Comparison of ENCODE assay signal across 24 cellular contexts in genomic region chr1:8478566-8478965, GRCh38.
DNase-seq lines count a peak whose midpoint lies in the region; ATAC-seq, FAIRE-seq and TF ChIP-seq lines count a peak whose summit lies in the region.
"Had no signal": no experiment of that assay in that cellular context is flagged by ENCODE, and none has a peak within 500 bp of the region (broad histone marks: within the 10 kb centered on the region; RNA-seq: fewer than 3 reads in every experiment).

No MANE protein-coding gene starts in this region.

- no peaks in the 10 kb centered on the region for H3K79me2 ChIP-seq in K562 (ENCODE audit: control insufficient read depth, insufficient read depth, low read length)

- no peaks in the 10 kb centered on the region for H3K36me3 ChIP-seq in right atrium auricular region
- H3K36me3 ChIP-seq in K562 (ENCODE audit: control insufficient read depth, insufficient read depth, low read length), result no peaks in the 10 kb centered on the region
- peaks cover 28% of the 10 kb centered on the region for H3K36me3 ChIP-seq in mesodermal cell (ENCODE audit: control insufficient read depth, insufficient read depth, low read length)
- H3K36me3 ChIP-seq in transverse colon, result no peaks in the 10 kb centered on the region
- no peaks in the 10 kb centered on the region for H3K36me3 ChIP-seq in psoas muscle (ENCODE audit: insufficient read depth in 1 of 2, low read depth in 1 of 2)
- H3K36me3 ChIP-seq: stomach had no signal

- CTCF ChIA-PET in K562 (lab: Yijun Ruan, JAX; ENCODE audit: low intra/inter-chr PET ratio), result no interaction called here

- peak overlapping the region in 1 of 2 donors; percentile 55 for H3K27ac ChIP-seq in right atrium auricular region
- H3K27ac ChIP-seq in K562 (ENCODE audit: extremely low read depth, low read depth, low read length), result no peak overlapping the region
- peak overlapping the region; percentile 23 for H3K27ac ChIP-seq in mesodermal cell (ENCODE audit: low read depth, low read length, severe bottlenecking)
- peak overlapping the region in 3 of 4 donors; percentile 28 to 45 (median 28) for H3K27ac ChIP-seq in transverse colon
- H3K27ac ChIP-seq in psoas muscle, result no peak overlapping the region
- H3K27ac ChIP-seq: SK-N-MC had no signal

- no peak overlapping the region for H3K4me3 ChIP-seq in right atrium auricular region
- H3K4me3 ChIP-seq in K562, result no peak overlapping the region
- H3K4me3 ChIP-seq in mesodermal cell (ENCODE audit: extremely low read depth, insufficient read depth, low read length, poor library complexity, severe bottlenecking), result no peak overlapping the region
- H3K4me3 ChIP-seq in transverse colon, result no peak overlapping the region
- H3K4me3 ChIP-seq in psoas muscle, result no peak overlapping the region
- H3K4me3 ChIP-seq: heart left ventricle, SK-N-MC, stomach had no signal

- H3K27me3 ChIP-seq in right atrium auricular region (no peaks in the 10 kb centered on the region), K562 (ENCODE audit: control insufficient read depth in 2 of 2, insufficient read depth in 2 of 2, low read length in 2 of 2) (no peaks in the 10 kb centered on the region), transverse colon (no peaks in the 10 kb centered on the region), psoas muscle (ENCODE audit: insufficient read depth in 3 of 3, low read length in 2 of 3) (no peaks in the 10 kb centered on the region)
- H3K27me3 ChIP-seq: heart left ventricle, stomach had no signal

- H3K4me2 ChIP-seq in K562 (ENCODE audit: insufficient read depth, low read length), result no peak overlapping the region

- ATAC-seq in Right ventricle myocardium superior (ENCODE audit: poor library complexity) (peak; percentile 13), K562 (peak; percentile 69), psoas muscle (no peak)
- ATAC-seq: CD8-positive, alpha-beta T cell; heart left ventricle had no signal

- BruUV-seq in K562 (replicated peaks; lab: Mats Ljungman, UMichigan), result no TSS peak

- POLR2A ChIA-PET in K562 (lab: Yijun Ruan, JAX), result interaction anchor here (1.1 to 1.3 kb wide), 3 partner anchors 9 to 10 kb away, joined by 3 read pairs; no protein-coding TSS in a partner anchor

- no peak for TF ChIP-seq POLR2A in K562 (conservative IDR thresholded peaks at IDR 0.05)
- TF ChIP-seq POLR2A in transverse colon (IDR thresholded peaks at IDR 0.05), result no peak

- in situ Hi-C loops in K562 (cut with MboI) (no loop called here), transverse colon (cut with MboI; ENCODE audit: low pct_ligation_motif_present in 1 of 4, low pct_unique_long_range_greater_than_20kb in 1 of 4, low sequenced_read_pairs in 3 of 4) (no loop called here)

- TF ChIP-seq RAD21 in K562 (CRISPR knock-in tag; conservative IDR thresholded peaks at IDR 0.05 in 1 of 2, IDR thresholded peaks at IDR 0.05 in 1 of 2), result no peak

- H3K9me3 ChIP-seq in right atrium auricular region, result no peaks in the 10 kb centered on the region
- no peaks in the 10 kb centered on the region for H3K9me3 ChIP-seq in K562 (replicated peaks; ENCODE audit: control insufficient read depth, insufficient read depth, low read depth, low read length)
- no peaks in the 10 kb centered on the region for H3K9me3 ChIP-seq in mesodermal cell (ENCODE audit: control insufficient read depth, low read length)
- H3K9me3 ChIP-seq in transverse colon, result no peaks in the 10 kb centered on the region
- H3K9me3 ChIP-seq in psoas muscle, result no peaks in the 10 kb centered on the region
- H3K9me3 ChIP-seq: heart left ventricle, stomach had no signal

- H3K9me1 ChIP-seq in K562 (ENCODE audit: control insufficient read depth, insufficient read depth, low read length), result no peaks in the 10 kb centered on the region

- intact Hi-C loops in Right ventricle myocardium superior (cut with DNase I), result no loop called here
- intact Hi-C loops in K562 (cut with micrococcal nuclease), result no loop called here
- intact Hi-C loops in transverse colon (cut with DNase I; ENCODE audit: low total_unique reads), result no loop called here
- intact Hi-C loops in psoas muscle (cut with DNase I), result loop anchor here in 1 of 2 donors (5.0 kb wide), 1 partner anchor 49 kb away; no protein-coding TSS in a partner anchor

- DNase-seq in Right ventricle myocardium superior, result no peak
- DNase-seq in right atrium auricular region (ENCODE audit: low spot score), result no peak
- no peak for DNase-seq in K562 (ENCODE audit: extremely low read depth in 1 of 4, low spot score in 3 of 4)
- no peak for DNase-seq in transverse colon
- no peak for DNase-seq in psoas muscle
- DNase-seq in stimulated activated CD4-positive, alpha-beta T cell treated with anti-CD3 and anti-CD28 coated beads, Interleukin-4, amount 100 ng/mL, for 4 hours, result no peak
- no peak for DNase-seq in SHP77 (lab: John Stamatoyannopoulos, UW)
- DNase-seq: 8988T; activated B cell treated with CpG ODN at 0.5 μM for 24 hours; activated CD4-positive, alpha-beta T cell treated with anti-CD3 and anti-CD28 coated beads, Interleukin-2, amount 50 U/mL, for 48 hours; activated effector memory CD4-positive, alpha-beta T cell treated with anti-CD3 and anti-CD28 coated beads, Interleukin-2, amount 50 U/mL, for 16 hours; CD8-positive, alpha-beta T cell; DMS 273 treated with DMSO at 0.1 percent for 48 hours; heart left ventricle; left cardiac atrium; NCI-H1092; NCI-H2029; NCI-H69; stimulated activated CD4-positive, alpha-beta T cell treated with anti-CD3 and anti-CD28 coated beads, Interleukin-12 subunit alpha, Interleukin-12 subunit beta, amount 100 ng/mL, for 4 hours; stimulated activated CD4-positive, alpha-beta T cell treated with anti-CD3 and anti-CD28 coated beads, Interleukin-4, amount 100 ng/mL, for 24 hours; stomach; trophoblast cell had no signal

- TF ChIP-seq EP300 in K562 (IDR thresholded peaks at IDR 0.05; ENCODE audit: low read length) (no peak), transverse colon (IDR thresholded peaks at IDR 0.05; ENCODE audit: low read depth) (no peak)

- H4K20me1 ChIP-seq in K562 (replicated peaks; ENCODE audit: control insufficient read depth, insufficient read depth, low read length), result no peaks in the 10 kb centered on the region

- no peak for TF ChIP-seq CTCF in right atrium auricular region (IDR thresholded peaks at IDR 0.05)
- no peak for TF ChIP-seq CTCF in K562 (IDR thresholded peaks at IDR 0.05 in 2 of 3, conservative IDR thresholded peaks at IDR 0.05 in 1 of 3; ENCODE audit: insufficient read depth in 2 of 3, low read depth in 1 of 3, low read length in 3 of 3)
- TF ChIP-seq CTCF in transverse colon (IDR thresholded peaks at IDR 0.05), result no peak
- no peak for TF ChIP-seq CTCF in psoas muscle (IDR thresholded peaks at IDR 0.05)

- no peak overlapping the region for H2AFZ ChIP-seq in K562 (ENCODE audit: low read depth, low read length)

- peak overlapping the region in 1 of 2 experiments; percentile 39; a peak in 1 of 4 replicates for H3K9ac ChIP-seq in K562 (ENCODE audit: insufficient read depth in 1 of 2, low read depth in 2 of 2, low read length in 2 of 2)

- no peak for FAIRE-seq in K562 (lab: Jason Lieb, UNC)

- peaks cover 0 to 20% of the 10 kb centered on the region in 2 donors for H3K4me1 ChIP-seq in right atrium auricular region
- H3K4me1 ChIP-seq in K562 (replicated peaks in 1 of 2; ENCODE audit: control insufficient read depth in 2 of 2, insufficient read depth in 2 of 2, low read length in 2 of 2), result no peaks in the 10 kb centered on the region
- H3K4me1 ChIP-seq in mesodermal cell (ENCODE audit: control insufficient read depth, insufficient read depth, low read length, poor library complexity, severe bottlenecking), result peaks cover 23% of the 10 kb centered on the region
- peaks cover 9 to 38% (median 18%) of the 10 kb centered on the region in 4 donors for H3K4me1 ChIP-seq in transverse colon
- peaks cover 36% of the 10 kb centered on the region for H3K4me1 ChIP-seq in psoas muscle

Comparison
In these comparisons a context has a peak if more than half of its experiments do, and no peak if none do; other contexts are left out.
1. ATAC-seq: peak in Right ventricle myocardium superior (single experiment) and K562 (single experiment); none in psoas muscle (0 of 4).
2. H3K27ac ChIP-seq: peak in mesodermal cell (single experiment) and transverse colon (3 of 4); none in K562 (single experiment) and psoas muscle (single experiment).